8 cellular contexts compared by ENCODE assay signal in genomic region chr10:21527634-21528451, GRCh38. TPM values are rescaled to one million over a fixed set of nuclear protein-coding genes. Genes with fewer than 3 reads are reported as not detected.
DNase-seq lines count a peak whose midpoint lies in the region; ATAC-seq, FAIRE-seq and TF ChIP-seq lines count a peak whose summit lies in the region.

No MANE protein-coding gene starts in this region.

- no peaks in the 10 kb centered on the region for H4K20me1 ChIP-seq in keratinocyte (ENCODE audit: control insufficient read depth, extremely low read depth, insufficient read depth, low read length)

- no peaks in the 10 kb centered on the region for H3K27me3 ChIP-seq in adipocyte (replicated peaks; ENCODE audit: control insufficient read depth, insufficient read depth, low read length)
- H3K27me3 ChIP-seq in keratinocyte (ENCODE audit: control insufficient read depth, extremely low read depth, insufficient read depth, low read length): no peaks in the 10 kb centered on the region
- H3K27me3 ChIP-seq in stomach smooth muscle (ENCODE audit: control insufficient read depth in 1 of 2, insufficient read depth in 2 of 2, low read length in 2 of 2): no peaks in the 10 kb centered on the region

- H3K9me3 Mint-ChIP-seq in Calu3 (ENCODE audit: low read depth, unreplicated experiment): no peaks in the 10 kb centered on the region

- H3K27ac ChIP-seq in keratinocyte (ENCODE audit: control insufficient read depth, insufficient read depth, low read length) (peak overlapping the region; percentile 95), stomach smooth muscle (ENCODE audit: low read length) (peak overlapping the region; percentile 97)

- H3K27ac Mint-ChIP-seq in Calu3 (ENCODE audit: unreplicated experiment): no peak overlapping the region

- H3K9me3 ChIP-seq in adipocyte (ENCODE audit: control insufficient read depth, low read length): no peaks in the 10 kb centered on the region
- no peaks in the 10 kb centered on the region for H3K9me3 ChIP-seq in keratinocyte (ENCODE audit: control insufficient read depth, low read depth, low read length)
- H3K9me3 ChIP-seq in stomach smooth muscle (ENCODE audit: control insufficient read depth in 2 of 2, low read length in 2 of 2): no peaks in the 10 kb centered on the region

- H3K9me1 ChIP-seq in keratinocyte (ENCODE audit: control insufficient read depth, extremely low read depth, insufficient read depth, low read length): no peaks in the 10 kb centered on the region

- peaks cover 29% of the 10 kb centered on the region for H3K36me3 Mint-ChIP-seq in Calu3 (ENCODE audit: insufficient read depth, unreplicated experiment)

- H3K27me3 Mint-ChIP-seq in Calu3 (ENCODE audit: unreplicated experiment): peaks cover 13% of the 10 kb centered on the region

- BruUV-seq in Calu3 (replicated peaks; lab: Mats Ljungman, UMichigan): no TSS peak

- H3K4me3 ChIP-seq in adipocyte (ENCODE audit: low read length) (peak overlapping the region; percentile 91), keratinocyte (ENCODE audit: control insufficient read depth in 2 of 3, extremely low read depth in 1 of 3, insufficient read depth in 2 of 3, low read depth in 1 of 3, low read length in 3 of 3) (peak overlapping the region; percentile 37 to 83 (median 58)), stomach smooth muscle (ENCODE audit: low read length in 2 of 2) (peak overlapping the region; percentile 54 to 80)

- CTCF ChIA-PET in Calu3 (lab: Charles Lee): no interaction called here

- ATAC-seq in GM19463 (IDR thresholded peaks at IDR 0.05; ENCODE audit: unreplicated experiment): no peak
- no peak for ATAC-seq in GM21447 (IDR thresholded peaks at IDR 0.05; ENCODE audit: unreplicated experiment)
- no peak for ATAC-seq in HG03442 (IDR thresholded peaks at IDR 0.05; ENCODE audit: unreplicated experiment)

- H3K36me3 ChIP-seq in adipocyte (ENCODE audit: control insufficient read depth, insufficient read depth, low read length, severe bottlenecking) (no peaks in the 10 kb centered on the region), keratinocyte (ENCODE audit: control insufficient read depth in 2 of 2, extremely low read depth in 1 of 2, insufficient read depth in 2 of 2, low read length in 2 of 2) (no peaks in the 10 kb centered on the region), stomach smooth muscle (ENCODE audit: control insufficient read depth in 2 of 2, insufficient read depth in 2 of 2, low read length in 2 of 2) (no peaks in the 10 kb centered on the region)

- peak overlapping the region; percentile 76 for H3K4me3 Mint-ChIP-seq in Calu3 (ENCODE audit: low read depth, unreplicated experiment)

- FAIRE-seq in keratinocyte (lab: Jason Lieb, UNC): peak; percentile 60

- TF ChIP-seq CTCF in Calu3 (IDR thresholded peaks at IDR 0.05; ENCODE audit: unreplicated experiment): no peak
- no peak for TF ChIP-seq CTCF in keratinocyte (optimal IDR thresholded peaks at IDR 0.05 in 1 of 3, IDR thresholded peaks at IDR 0.05 in 1 of 3, conservative IDR thresholded peaks at IDR 0.05 in 1 of 3; ENCODE audit: extremely low read depth in 1 of 3, insufficient read depth in 2 of 3, low read length in 3 of 3)

- peak overlapping the region; percentile 85 for H2AFZ ChIP-seq in keratinocyte (ENCODE audit: control insufficient read depth, low read length)

- H3K4me2 ChIP-seq in keratinocyte (ENCODE audit: control insufficient read depth, extremely low read depth, insufficient read depth, low read depth, low read length): peak overlapping the region; percentile 75

- dilution Hi-C loops in keratinocyte (cut with MboI; ENCODE audit: extremely low pct_ligation_motif_present, low sequenced_read_pairs): no loop called here

- H3K4me1 Mint-ChIP-seq in Calu3 (ENCODE audit: low read depth, unreplicated experiment): no peaks in the 10 kb centered on the region

- DNase-seq in Calu3: no peak
- peak; percentile 59 for DNase-seq in KG1 (lab: John Stamatoyannopoulos, UW)
- no peak for DNase-seq in adipocyte (ENCODE audit: low read depth)
- DNase-seq in keratinocyte (ENCODE audit: low read depth, low spot score): no peak

- H3K79me2 ChIP-seq in keratinocyte (ENCODE audit: control insufficient read depth, insufficient read depth, low read length): no peaks in the 10 kb centered on the region

- intact Hi-C loops in Calu3 (cut with micrococcal nuclease; ENCODE audit: unreplicated experiment): no loop called here

- peak overlapping the region; percentile 98 for H3K9ac ChIP-seq in adipocyte (ENCODE audit: low read length)
- H3K9ac ChIP-seq in keratinocyte (ENCODE audit: control insufficient read depth, extremely low read depth, insufficient read depth, low read length): peak overlapping the region; percentile 83
- H3K9ac ChIP-seq in stomach smooth muscle (ENCODE audit: low read length in 2 of 2): peak overlapping the region; percentile 68 to 94

- H3K4me1 ChIP-seq in adipocyte (ENCODE audit: control insufficient read depth, insufficient read depth, low read length) (peaks cover 24% of the 10 kb centered on the region), keratinocyte (ENCODE audit: control insufficient read depth, extremely low read depth, insufficient read depth, low read length) (peaks cover 33% of the 10 kb centered on the region), stomach smooth muscle (ENCODE audit: control insufficient read depth, insufficient read depth, low read length) (peaks cover 15% of the 10 kb centered on the region)

RNA-seq across cellular contexts. Expression of gene SKIDA1, which starts 2.4 kb away (rescaled TPM):
- total RNA-seq in Calu3 (2022): 0.40 TPM in 1 of 2 replicates, not detected in the other
- polyA plus RNA-seq in keratinocyte: 0.13 to 0.44 TPM (median 0.15 TPM) in 3 replicates
- not detected for polyA plus RNA-seq in keratinocyte (2011; ENCODE audit: low read depth)
- polyA plus RNA-seq in keratinocyte (2011; cell fraction: cytosol; rRNA removed): 0.04 and 0.22 TPM in 2 replicates
- polyA plus RNA-seq in keratinocyte (2011; cell fraction: nucleus; rRNA removed): 0.45 and 0.61 TPM in 2 replicates
- polyA plus RNA-seq in keratinocyte (2012; ENCODE audit: low replicate concordance): 0.18 and 0.31 TPM in 2 replicates
- polyA minus RNA-seq in keratinocyte: 0.07 to 0.26 TPM in 2 of 3 replicates, not detected in the other
- polyA minus RNA-seq in keratinocyte (2011; cell fraction: cytosol; rRNA and poly(A)+ RNA removed): not detected
- polyA minus RNA-seq in keratinocyte (2011; cell fraction: nucleus; rRNA and poly(A)+ RNA removed): 0.21 and 0.23 TPM in 2 replicates

RNA-seq across cellular contexts. Expression of gene MLLT10, which starts 6.2 kb away (rescaled TPM):
- total RNA-seq in Calu3 (2022): 32.1 and 34.7 TPM in 2 replicates
- 26.6 to 40.2 TPM (median 35.8 TPM) in 3 replicates for polyA plus RNA-seq in keratinocyte
- 12.0 TPM for polyA plus RNA-seq in keratinocyte (2011; ENCODE audit: low read depth)
- 18.3 and 27.1 TPM in 2 replicates for polyA plus RNA-seq in keratinocyte (2011; cell fraction: cytosol; rRNA removed)
- 50.0 and 52.0 TPM in 2 replicates for polyA plus RNA-seq in keratinocyte (2011; cell fraction: nucleus; rRNA removed)
- 12.5 and 16.0 TPM in 2 replicates for polyA plus RNA-seq in keratinocyte (2012; ENCODE audit: low replicate concordance)
- 59.7 to 78.6 TPM (median 63.3 TPM) in 3 replicates for polyA minus RNA-seq in keratinocyte
- 23.2 TPM for polyA minus RNA-seq in keratinocyte (2011; cell fraction: cytosol; rRNA and poly(A)+ RNA removed)
- 61.4 and 110 TPM in 2 replicates for polyA minus RNA-seq in keratinocyte (2011; cell fraction: nucleus; rRNA and poly(A)+ RNA removed)
